In the genomic region with DNA sequence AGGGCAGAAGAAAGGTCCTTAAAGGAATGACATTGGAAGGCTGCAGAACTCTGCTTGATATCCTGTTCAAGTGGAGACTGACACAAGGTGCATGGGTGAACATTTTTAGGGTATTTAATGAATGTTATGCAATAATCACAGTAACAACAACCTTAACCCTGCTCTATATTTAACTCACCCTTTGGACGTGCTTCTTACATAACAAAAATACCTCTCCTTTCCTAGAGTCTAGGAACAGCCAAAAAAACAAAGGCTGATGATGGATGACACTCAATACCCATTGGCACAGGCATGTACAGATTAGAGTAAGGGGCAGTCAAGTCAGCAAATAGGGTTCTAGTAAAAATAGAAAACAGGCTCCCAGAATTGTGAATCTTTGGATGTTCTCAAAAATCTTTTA, we compare ENCODE assay signal across 26 cellular contexts. TPM values are rescaled to one million over a fixed set of nuclear protein-coding genes. Genes with fewer than 3 reads are reported as not detected.
"Had no signal": no experiment of that assay in that cellular context is flagged by ENCODE, and none has a peak within 500 bp of the region (broad histone marks: within the 10 kb centered on the region; RNA-seq: fewer than 3 reads in every experiment).

No MANE protein-coding gene starts in this region.

- ATAC-seq: effector memory CD8-positive, alpha-beta T cell; naive thymus-derived CD4-positive, alpha-beta T cell; stimulated activated naive CD8-positive, alpha-beta T cell treated with anti-CD3 and anti-CD28 coated beads, Interleukin-15, amount 100 ng/mL, for 72 hours; upper lobe of right lung had no signal

- FAIRE-seq: small intestine had no signal

- H3K79me2 ChIP-seq: hepatocyte, parathyroid adenoma had no signal

- H3K9me3 ChIP-seq: esophagus squamous epithelium, suprapubic skin, transverse colon, upper lobe of right lung, uterus had no signal

- H3K4me3 ChIP-seq: esophagus squamous epithelium, hepatocyte, neural progenitor cell, suprapubic skin, transverse colon, upper lobe of right lung, uterus had no signal

- DNase-seq: cerebellar nuclear complex; cortex of kidney; effector memory CD8-positive, alpha-beta T cell; erythroblast; esophagus squamous epithelium; foreskin melanocyte; kidney; mesendoderm; midbrain; naive thymus-derived CD4-positive, alpha-beta T cell; right cardiac atrium; small intestine; stimulated activated CD4-positive, alpha-beta T cell treated with anti-CD3 and anti-CD28 coated beads, Interleukin-15, amount 100 ng/mL, for 24 hours; stimulated activated CD4-positive, alpha-beta T cell treated with anti-CD3 and anti-CD28 coated beads, Interleukin-2, amount 100 ng/mL, for 48 hours; stimulated activated CD8-positive, alpha-beta memory T cell treated with anti-CD3 and anti-CD28 coated beads, Interleukin-4, amount 100 ng/mL, for 48 hours; stimulated activated naive CD4-positive, alpha-beta T cell; stimulated activated naive CD8-positive, alpha-beta T cell treated with anti-CD3 and anti-CD28 coated beads, Interleukin-15, amount 100 ng/mL, for 72 hours; transverse colon; upper lobe of right lung; uterus had no signal

- H3K4me2 ChIP-seq: hepatocyte, neural progenitor cell had no signal

- H3K36me3 ChIP-seq: esophagus squamous epithelium, neural progenitor cell, suprapubic skin, transverse colon, upper lobe of right lung, uterus had no signal

- H3K27ac ChIP-seq: esophagus squamous epithelium, hepatocyte, neural progenitor cell, parathyroid adenoma, suprapubic skin, transverse colon, upper lobe of right lung, uterus had no signal

- H3K4me1 ChIP-seq: esophagus squamous epithelium, parathyroid adenoma, suprapubic skin, transverse colon, upper lobe of right lung, uterus had no signal

- H3K9ac ChIP-seq: neural progenitor cell, parathyroid adenoma had no signal

- H3K27me3 ChIP-seq: esophagus squamous epithelium, hepatocyte, neural progenitor cell, suprapubic skin, transverse colon, upper lobe of right lung, uterus had no signal

- H2AFZ ChIP-seq: hepatocyte, neural progenitor cell, parathyroid adenoma had no signal

RNA-seq across cellular contexts. Expression of a gene that starts 30.6 kb away (rescaled TPM):
- total RNA-seq: dermis microvascular lymphatic vessel endothelial cell; esophagus squamous epithelium; lung microvascular endothelial cell; naive thymus-derived CD4-positive, alpha-beta T cell had no signal
- polyA plus RNA-seq: naive thymus-derived CD4-positive, alpha-beta T cell had no signal
